9 cellular contexts compared by ENCODE assay signal in genomic region chr11:78056093-78056492, GRCh38. TPM values are rescaled to one million over a fixed set of nuclear protein-coding genes. Genes with fewer than 3 reads are reported as not detected.
"Had no signal": no experiment of that assay in that cellular context is flagged by ENCODE, and none has a peak within 500 bp of the region (broad histone marks: within the 10 kb centered on the region; RNA-seq: fewer than 3 reads in every experiment).

No MANE protein-coding gene starts in this region.

- ATAC-seq: GM12878 had no signal

- DNase-seq: GDM1, GF-D8 had no signal

- H3K4me3 ChIP-seq: GM12878 had no signal

- FAIRE-seq: G401.6, GM12878, GM12891, GM12892, GM18507, GM19239 had no signal

RNA-seq across cellular contexts. Expression of gene THRSP, which starts 7.6 kb away (rescaled TPM):
- total RNA-seq: G401, GM12878 had no signal
